18 cellular contexts compared by ENCODE assay signal in the genomic region with DNA sequence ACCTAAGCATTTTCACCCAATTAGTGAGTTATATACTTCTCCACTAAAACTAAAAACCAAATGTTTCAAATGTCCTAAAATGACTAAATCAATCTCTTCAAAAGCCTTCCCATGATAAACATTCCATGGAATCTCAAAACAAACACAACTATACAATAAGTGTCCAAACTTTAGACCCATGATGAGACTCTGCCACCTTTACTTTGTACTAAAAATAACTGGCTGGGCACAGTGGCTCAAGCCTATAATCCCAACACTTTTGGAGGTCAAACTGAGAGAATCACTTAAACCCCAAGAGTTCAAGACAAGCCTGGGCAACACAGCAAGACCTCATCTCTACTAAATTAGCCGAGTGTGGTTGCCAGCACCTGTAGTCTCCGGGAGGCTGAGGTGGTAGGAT.
"Had no signal": no experiment of that assay in that cellular context is flagged by ENCODE, and none has a peak within 500 bp of the region (broad histone marks: within the 10 kb centered on the region; RNA-seq: fewer than 3 reads in every experiment).

No MANE protein-coding gene starts in this region.

- H3K4me3 Mint-ChIP-seq: activated CD8-positive, alpha-beta memory T cell treated with anti-CD3 and anti-CD28 coated beads, Interleukin-2, amount 10 ng/mL, durations not matched to agents 7 days and 5 days; activated naive CD4-positive, alpha-beta T cell treated with anti-CD3 and anti-CD28 coated beads, Interleukin-2, amount 50 U/mL, for 24 hours; activated T-cell treated with anti-CD3 and anti-CD28 coated beads, Interleukin-2, amount 50 U/mL, for 24 hours; naive thymus-derived CD8-positive, alpha-beta T cell; stimulated activated naive CD8-positive, alpha-beta T cell treated with anti-CD3 and anti-CD28 coated beads, Interleukin-15, Interleukin-2, amounts not matched to agents 100 ng/mL and 50 ng/mL, for 24 hours; T-helper 17 cell had no signal

- H3K4me1 ChIP-seq: breast epithelium, testis, uterus had no signal

- H3K27ac Mint-ChIP-seq: activated naive CD4-positive, alpha-beta T cell treated with anti-CD3 and anti-CD28 coated beads, Interleukin-2, amount 50 U/mL, for 24 hours; activated T-cell treated with anti-CD3 and anti-CD28 coated beads, Interleukin-2, amount 50 U/mL, for 24 hours; naive thymus-derived CD8-positive, alpha-beta T cell; stimulated activated naive CD8-positive, alpha-beta T cell treated with anti-CD3 and anti-CD28 coated beads, Interleukin-15, Interleukin-2, amounts not matched to agents 100 ng/mL and 50 ng/mL, for 24 hours; T-helper 17 cell had no signal

- H3K27me3 ChIP-seq: breast epithelium, heart right ventricle, sigmoid colon, testis, uterus had no signal

- H3K27ac ChIP-seq: left ventricle myocardium inferior, sigmoid colon, testis, uterus had no signal

- H3K9me3 ChIP-seq: breast epithelium, left ventricle myocardium inferior, sigmoid colon, testis, uterus had no signal

- H3K36me3 ChIP-seq: breast epithelium, uterus had no signal

- H3K4me3 ChIP-seq: breast epithelium, heart right ventricle, left ventricle myocardium inferior, sigmoid colon, testis, uterus had no signal

- H3K27me3 Mint-ChIP-seq: activated CD8-positive, alpha-beta memory T cell treated with anti-CD3 and anti-CD28 coated beads, Interleukin-2, amount 10 ng/mL, durations not matched to agents 7 days and 5 days; activated naive CD4-positive, alpha-beta T cell treated with anti-CD3 and anti-CD28 coated beads, Interleukin-2, amount 50 U/mL, for 24 hours; activated T-cell treated with anti-CD3 and anti-CD28 coated beads, Interleukin-2, amount 50 U/mL, for 24 hours; naive thymus-derived CD8-positive, alpha-beta T cell; stimulated activated naive CD8-positive, alpha-beta T cell treated with anti-CD3 and anti-CD28 coated beads, Interleukin-15, Interleukin-2, amounts not matched to agents 100 ng/mL and 50 ng/mL, for 24 hours; T-helper 17 cell had no signal

- H3K9me3 Mint-ChIP-seq: activated naive CD4-positive, alpha-beta T cell treated with anti-CD3 and anti-CD28 coated beads, Interleukin-2, amount 50 U/mL, for 24 hours; activated T-cell treated with anti-CD3 and anti-CD28 coated beads, Interleukin-2, amount 50 U/mL, for 24 hours; stimulated activated naive CD8-positive, alpha-beta T cell treated with anti-CD3 and anti-CD28 coated beads, Interleukin-15, Interleukin-2, amounts not matched to agents 100 ng/mL and 50 ng/mL, for 24 hours had no signal

- DNase-seq: activated CD4-positive, alpha-beta T cell treated with anti-CD3 and anti-CD28 coated beads, Interleukin-2, amount 50 U/mL, for 4 hours; activated CD4-positive, CD25-positive, alpha-beta regulatory T cell; activated CD8-positive, alpha-beta memory T cell treated with anti-CD3 and anti-CD28 coated beads, Interleukin-2, amount 10 ng/mL, durations not matched to agents 7 days and 5 days; activated effector memory CD4-positive, alpha-beta T cell treated with Interleukin-2 at 50 U/mL for 16 hours; activated T-cell treated with anti-CD3 and anti-CD28 coated beads, Interleukin-2, amount 50 U/mL, for 24 hours; aorta; heart right ventricle; islet precursor cell; left ventricle myocardium inferior; naive thymus-derived CD8-positive, alpha-beta T cell; sigmoid colon; stimulated activated CD4-positive, alpha-beta T cell treated with anti-CD3 and anti-CD28 coated beads, Interleukin-12 subunit alpha, Interleukin-12 subunit beta, amount 100 ng/mL, for 4 hours; T-helper 17 cell; testis; uterus had no signal

- ATAC-seq: activated CD8-positive, alpha-beta memory T cell treated with anti-CD3 and anti-CD28 coated beads, Interleukin-2, amount 10 ng/mL, durations not matched to agents 7 days and 5 days; heart right ventricle; naive thymus-derived CD8-positive, alpha-beta T cell; T-helper 17 cell had no signal
